Comparison of ENCODE assay signal across 2 cellular contexts in genomic region chr6:2871102-2871501, GRCh38.
A peak's percentile ranks its signal among the peaks of the same experiment; 100 is the strongest.
TF ChIP-seq lines count a peak whose summit lies in the region.

No MANE protein-coding gene starts in this region.

TF ChIP-seq in IMR-90, 13 proteins besides CTCF, POLR2A, EP300 and RAD21:
- TF ChIP-seq CEBPB (IDR thresholded peaks at IDR 0.05; ENCODE audit: low read depth, low read length) (peak; percentile 33; the same call in 1 of the 2 replicates), SMC3 (IDR thresholded peaks at IDR 0.05; ENCODE audit: low read depth, low read length) (no peak)

TF ChIP-seq in K562, 482 proteins besides CTCF, POLR2A, EP300 and RAD21:
- TF ChIP-seq NFYB (IDR thresholded peaks at IDR 0.05; ENCODE audit: extremely low read depth, insufficient read length) = no peak
- TF ChIP-seq HNRNPLL (IDR thresholded peaks at IDR 0.05; ENCODE audit: low read depth, low read length, poor library complexity, severe bottlenecking) = no peak
- TF ChIP-seq SNRNP70 (optimal IDR thresholded peaks at IDR 0.05; ENCODE audit: low read depth, low read length) = no peak
- TF ChIP-seq ZC3H8 (IDR thresholded peaks at IDR 0.05) = no peak
- TF ChIP-seq L3MBTL2 (IDR thresholded peaks at IDR 0.05) = no peak
- no peak for TF ChIP-seq PHF8 (IDR thresholded peaks at IDR 0.05; ENCODE audit: borderline replicate concordance, low read length)
- TF ChIP-seq ZNF232 (CRISPR knock-in tag; IDR thresholded peaks at IDR 0.05) = no peak
- TF ChIP-seq SMAD3 (CRISPR knock-in tag; conservative IDR thresholded peaks at IDR 0.05) = no peak
- no peak for TF ChIP-seq ZNF217 (CRISPR knock-in tag; IDR thresholded peaks at IDR 0.05)
- no peak for TF ChIP-seq MAFK (IDR thresholded peaks at IDR 0.05; ENCODE audit: low read length)
- TF ChIP-seq HNRNPL (IDR thresholded peaks at IDR 0.05; ENCODE audit: low read depth, low read length) = no peak
- no peak for TF ChIP-seq SMARCC2 (IDR thresholded peaks at IDR 0.05; ENCODE audit: low read depth)
- no peak for TF ChIP-seq NFE2 (IDR thresholded peaks at IDR 0.05; ENCODE audit: low read depth)
- no peak for TF ChIP-seq ZNF174 (CRISPR knock-in tag; IDR thresholded peaks at IDR 0.05)
TF ChIP-seq in K562: peak in this region for 0.
